27 cellular contexts compared by ENCODE assay signal in the genomic region with DNA sequence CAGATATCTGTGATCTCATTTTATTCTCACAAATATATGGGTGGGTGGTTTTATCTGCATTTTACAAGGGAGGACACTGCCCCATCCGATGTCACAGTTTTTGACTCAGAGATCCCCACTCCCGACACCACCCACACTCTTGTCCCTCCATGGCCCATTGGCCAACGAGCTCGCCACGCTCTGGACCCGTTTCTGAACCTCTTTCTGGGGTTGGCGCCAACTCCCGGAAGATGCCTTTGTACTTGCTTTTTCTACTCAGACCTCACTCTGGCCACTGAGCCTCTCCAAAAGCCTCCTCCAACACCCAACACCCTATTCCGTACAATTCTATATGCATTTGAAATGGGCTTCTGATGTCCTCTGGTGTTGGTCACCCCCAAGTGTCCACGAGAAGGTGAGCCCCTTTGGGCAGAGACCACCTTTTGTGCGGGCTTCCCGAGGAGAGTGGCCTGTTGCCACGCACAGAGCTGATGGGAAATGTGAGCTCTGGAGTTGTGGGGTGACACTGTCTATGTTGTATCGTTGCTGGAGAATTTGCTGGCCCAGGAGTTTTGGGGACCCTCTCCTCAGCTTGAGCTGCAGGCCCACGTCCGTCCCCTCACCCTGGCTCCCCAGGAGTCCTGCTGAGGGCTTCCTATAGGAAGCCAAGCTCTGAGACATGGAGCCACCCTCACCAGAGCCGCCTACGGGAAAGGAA.
DNase-seq lines count a peak whose midpoint lies in the region; ATAC-seq, FAIRE-seq and TF ChIP-seq lines count a peak whose summit lies in the region.
"Had no signal": no experiment of that assay in that cellular context is flagged by ENCODE, and none has a peak within 500 bp of the region (broad histone marks: within the 10 kb centered on the region; RNA-seq: fewer than 3 reads in every experiment).

No MANE protein-coding gene starts in this region.

- peaks cover 14% of the 10 kb centered on the region for H3K4me1 Mint-ChIP-seq in neural progenitor cell
- H3K4me1 Mint-ChIP-seq: activated naive CD8-positive, alpha-beta T cell treated with anti-CD3 and anti-CD28 coated beads for 36 hours; naive B cell had no signal

- POLR2A ChIA-PET in H1 (lab: Charles Lee; ENCODE audit: partially characterized antibody), result no interaction called here

- no peak overlapping the region for H3K18ac ChIP-seq in H1 (ENCODE audit: extremely low read depth, low read length)

- H3K36me3 Mint-ChIP-seq in neural progenitor cell, result no peaks in the 10 kb centered on the region
- H3K36me3 Mint-ChIP-seq: activated naive CD8-positive, alpha-beta T cell treated with anti-CD3 and anti-CD28 coated beads for 36 hours; naive B cell had no signal

- H3K27ac Mint-ChIP-seq in neural progenitor cell, result peak overlapping the region; percentile 22
- H3K27ac Mint-ChIP-seq: activated naive CD8-positive, alpha-beta T cell treated with anti-CD3 and anti-CD28 coated beads for 36 hours; naive B cell had no signal

- no peaks in the 10 kb centered on the region for H3F3A ChIP-seq in neural progenitor cell (ENCODE audit: low read depth)

- no peak overlapping the region for H2BK120ac ChIP-seq in H1 (replicated peaks; ENCODE audit: low read depth, low read length)

- CTCF ChIA-PET in H1 (lab: Charles Lee; ENCODE audit: partially characterized antibody), result interaction anchor here (0.7 kb wide), 1 partner anchor 252 kb away, joined by 4 read pairs; no protein-coding TSS in a partner anchor

- no peak overlapping the region for H2BK20ac ChIP-seq in H1 (ENCODE audit: low read length)

- no peaks in the 10 kb centered on the region for H3K27me3 ChIP-seq in H1 (replicated peaks in 1 of 4; ENCODE audit: control insufficient read depth in 3 of 4, extremely low read depth in 1 of 4, insufficient read depth in 3 of 4, low read length in 3 of 4)
- no peaks in the 10 kb centered on the region for H3K27me3 ChIP-seq in neural progenitor cell
- H3K27me3 ChIP-seq in vagina, result no peaks in the 10 kb centered on the region
- no peaks in the 10 kb centered on the region for H3K27me3 ChIP-seq in psoas muscle (ENCODE audit: insufficient read depth in 3 of 3, low read length in 2 of 3)
- H3K27me3 ChIP-seq: ascending aorta, cardiac muscle cell had no signal

- H3K79me1 ChIP-seq in H1 (ENCODE audit: low read depth, low read length), result no peaks in the 10 kb centered on the region

- H3K9ac ChIP-seq in H1 (replicated peaks in 1 of 4; ENCODE audit: extremely low read depth in 1 of 4, low read depth in 3 of 4, low read length in 3 of 4) (no peak overlapping the region), neural progenitor cell (no peak overlapping the region)

- no peak overlapping the region for H2AK5ac ChIP-seq in H1 (ENCODE audit: low read depth, low read length)

- H3K79me2 ChIP-seq in H1 (ENCODE audit: control insufficient read depth in 1 of 2, insufficient read depth in 2 of 2, low read length in 2 of 2) (no peaks in the 10 kb centered on the region), neural progenitor cell (ENCODE audit: low read depth) (no peaks in the 10 kb centered on the region)

- no peak overlapping the region for H3K27ac ChIP-seq in H1 (ENCODE audit: low read depth, low read length)
- no peak overlapping the region for H3K27ac ChIP-seq in neural progenitor cell
- H3K27ac ChIP-seq in vagina, result no peak overlapping the region
- no peak overlapping the region for H3K27ac ChIP-seq in psoas muscle
- H3K27ac ChIP-seq: ascending aorta, cardiac muscle cell, esophagus squamous epithelium had no signal

- peaks cover 7% of the 10 kb centered on the region for H3K27me3 Mint-ChIP-seq in neural progenitor cell (ENCODE audit: insufficient read depth, low read depth)

- H3K56ac ChIP-seq in H1 (replicated peaks; ENCODE audit: insufficient read length, low read depth, low read length), result no peak overlapping the region

- H2BK12ac ChIP-seq in H1 (ENCODE audit: low read depth, low read length), result 0 out of 2 replicates have a peak overlapping the region, but pooled peaks have one; percentile 27

- WGBS in H1 (ENCODE audit: extremely low coverage in 1 of 2, insufficient coverage in 1 of 2, insufficient read length in 1 of 2, insufficient replicate concordance in 2 of 2, low coverage in 1 of 2, low lambda C conversion rate in 2 of 2, missing lambda C conversion rate in 1 of 2), 2 experiments, result 96% methylated on average over 18 of the region's 18 CpGs; no CpG with 5 or more reads in 1 of the 2 experiments
- 77 to 85% (median 81%) methylated on average over 18 of the region's 18 CpGs for WGBS in psoas muscle, 3 donors

- no peak overlapping the region for H2AFZ ChIP-seq in H1 (ENCODE audit: low read length)
- H2AFZ ChIP-seq in neural progenitor cell (replicated peaks), result no peak overlapping the region

- H4K5ac ChIP-seq in H1 (ENCODE audit: insufficient read length, low read depth, low read length), result no peak overlapping the region

- intact Hi-C loops in vagina (cut with DNase I) (no loop called here), psoas muscle (cut with DNase I) (no loop called here)

- no peak for ATAC-seq in psoas muscle
- ATAC-seq: left cardiac atrium had no signal

- H3K4me2 ChIP-seq in H1 (ENCODE audit: insufficient read depth in 1 of 2, low read depth in 2 of 2, low read length in 2 of 2), result no peak overlapping the region
- H3K4me2 ChIP-seq in neural progenitor cell, result no peak overlapping the region

- no peak for TF ChIP-seq POLR2A in H1 (IDR thresholded peaks at IDR 0.05; ENCODE audit: control extremely low read depth in 1 of 2, low read depth in 2 of 2, low read length in 2 of 2)
- no peak for TF ChIP-seq POLR2A in vagina (IDR thresholded peaks at IDR 0.05)

- peaks cover 3 to 13% of the 10 kb centered on the region in 2 experiments; a peak in 2 of 4 replicates for H3K9me3 ChIP-seq in H1 (ENCODE audit: insufficient read depth in 2 of 2, low read depth in 1 of 2, low read length in 1 of 2)
- H3K9me3 ChIP-seq in neural progenitor cell (ENCODE audit: low read depth), result peaks cover 6% of the 10 kb centered on the region
- H3K9me3 ChIP-seq in vagina, result peaks cover 9% of the 10 kb centered on the region
- H3K9me3 ChIP-seq in psoas muscle, result peaks cover 5% of the 10 kb centered on the region
- H3K9me3 ChIP-seq: ascending aorta had no signal

- H3K36me3 ChIP-seq in H1 (ENCODE audit: control insufficient read depth in 2 of 4, insufficient read depth in 4 of 4, low read length in 3 of 4), result no peaks in the 10 kb centered on the region; a peak in 1 of 8 replicates
- H3K36me3 ChIP-seq in neural progenitor cell, result no peaks in the 10 kb centered on the region
- H3K36me3 ChIP-seq in vagina, result no peaks in the 10 kb centered on the region
- no peaks in the 10 kb centered on the region for H3K36me3 ChIP-seq in psoas muscle (ENCODE audit: insufficient read depth in 1 of 2, low read depth in 1 of 2)
- H3K36me3 ChIP-seq: ascending aorta, cardiac muscle cell, esophagus squamous epithelium had no signal

- no peak overlapping the region for H3K14ac ChIP-seq in H1 (ENCODE audit: insufficient read length)

- DNase-seq in activated effector memory CD4-positive, alpha-beta T cell treated with anti-CD3 and anti-CD28 coated beads, Interleukin-2, amount 50 U/mL, for 16 hours, result peak; percentile 34
- DNase-seq in activated effector memory CD4-positive, alpha-beta T cell treated with Interleukin-2 at 50 U/mL for 16 hours, result no peak
- DNase-seq in H1 (ENCODE audit: low read depth in 1 of 2, low spot score in 2 of 2), result peak in 1 of 2 experiments; percentile 26
- no peak for DNase-seq in neural progenitor cell (ENCODE audit: low spot score)
- DNase-seq in vagina (ENCODE audit: extremely low spot score in 2 of 2), result peak; percentile 78 to 90
- no peak for DNase-seq in psoas muscle
- DNase-seq in SKM-1 (lab: John Stamatoyannopoulos, UW; ENCODE audit: unreplicated experiment), result no peak
- no peak for DNase-seq in SIG-M5 treated with dmso at 0.1 percent for 504 hours (lab: John Stamatoyannopoulos, UW; ENCODE audit: unreplicated experiment)
- DNase-seq: ACHN; activated CD4-positive, alpha-beta T cell treated with anti-CD3 and anti-CD28 coated beads, Interleukin-2, amount 50 U/mL, for 1 hour; activated naive CD8-positive, alpha-beta T cell treated with anti-CD3 and anti-CD28 coated beads for 36 hours; activated T-cell treated with anti-CD3 and anti-CD28 coated beads for 4 hours; esophagus squamous epithelium; Karpas-422; left cardiac atrium; mesendoderm; naive B cell; NCI-H1436; NCI-H2081 treated with DMSO at 0.1 percent for 48 hours; NCI-H774; occipital lobe; OCI-M1; small intestine; stimulated activated CD4-positive, alpha-beta T cell treated with anti-CD3 and anti-CD28 coated beads, Interleukin-1b, Interleukin-23, amount 100 ng/mL, for 48 hours had no signal

- H4K8ac ChIP-seq in H1 (ENCODE audit: extremely low read depth, insufficient read depth, low read length), result no peak overlapping the region

- H4K20me1 ChIP-seq in H1 (replicated peaks in 1 of 2; ENCODE audit: control insufficient read depth in 1 of 2, insufficient read depth in 2 of 2, low read length in 2 of 2), result no peaks in the 10 kb centered on the region
- no peaks in the 10 kb centered on the region for H4K20me1 ChIP-seq in neural progenitor cell (ENCODE audit: low read depth)

- no peak for FAIRE-seq in H1 (lab: Jason Lieb, UNC)
- FAIRE-seq: frontal cortex, small intestine had no signal

- no peak for TF ChIP-seq EP300 in H1 (IDR thresholded peaks at IDR 0.05; ENCODE audit: borderline replicate concordance in 1 of 2, low read depth in 2 of 2, low read length in 2 of 2)

- H3K4me3 ChIP-seq in H1 (ENCODE audit: extremely low read depth in 1 of 4, insufficient read depth in 2 of 4, low read depth in 3 of 4, low read length in 4 of 4) (no peak overlapping the region), neural progenitor cell (no peak overlapping the region), vagina (no peak overlapping the region), psoas muscle (no peak overlapping the region)
- H3K4me3 ChIP-seq: ascending aorta, cardiac muscle cell, esophagus squamous epithelium had no signal

- H3K23ac ChIP-seq in H1 (ENCODE audit: insufficient read length), result no peak overlapping the region

- H4K91ac ChIP-seq in H1 (replicated peaks; ENCODE audit: insufficient read length, low read length), result no peak overlapping the region

- TF ChIP-seq CTCF in H1 (IDR thresholded peaks at IDR 0.05; ENCODE audit: control extremely low read depth in 1 of 3, insufficient read depth in 1 of 3, low read depth in 1 of 3, low read length in 3 of 3), result no peak
- no peak for TF ChIP-seq CTCF in neural progenitor cell (IDR thresholded peaks at IDR 0.05)
- TF ChIP-seq CTCF in vagina (IDR thresholded peaks at IDR 0.05), result no peak
- TF ChIP-seq CTCF in psoas muscle (IDR thresholded peaks at IDR 0.05), result no peak

- no peak for TF ChIP-seq RAD21 in H1 (IDR thresholded peaks at IDR 0.05 in 1 of 2, conservative IDR thresholded peaks at IDR 0.05 in 1 of 2; ENCODE audit: low read depth in 2 of 2, low read length in 2 of 2)

- no peak overlapping the region for H2BK5ac ChIP-seq in H1 (ENCODE audit: low read depth, low read length)

- H3K9me3 Mint-ChIP-seq in neural progenitor cell, result peaks cover 9% of the 10 kb centered on the region

- H3K4ac ChIP-seq in H1 (replicated peaks; ENCODE audit: insufficient read length, low read depth, low read length), result no peak overlapping the region

- no peak overlapping the region for H3K4me3 Mint-ChIP-seq in neural progenitor cell
- H3K4me3 Mint-ChIP-seq: activated naive CD8-positive, alpha-beta T cell treated with anti-CD3 and anti-CD28 coated beads for 36 hours; naive B cell had no signal

- no peaks in the 10 kb centered on the region for H3K23me2 ChIP-seq in H1 (ENCODE audit: low read depth, low read length)

- H3K4me1 ChIP-seq in H1 (replicated peaks in 1 of 4; ENCODE audit: control insufficient read depth in 3 of 4, insufficient read depth in 4 of 4, low read length in 3 of 4) (peaks cover 2 to 10% (median 8%) of the 10 kb centered on the region in 4 experiments; a peak in 6 of 7 replicates), neural progenitor cell (no peaks in the 10 kb centered on the region), vagina (no peaks in the 10 kb centered on the region), psoas muscle (no peaks in the 10 kb centered on the region)
- H3K4me1 ChIP-seq: ascending aorta had no signal

- no peak overlapping the region for H2BK15ac ChIP-seq in H1 (ENCODE audit: low read length)

Comparison
In these comparisons a context has a peak if more than half of its experiments do, and no peak if none do; other contexts are left out.
1. DNase-seq: peak in activated effector memory CD4-positive, alpha-beta T cell treated with anti-CD3 and anti-CD28 coated beads, Interleukin-2, amount 50 U/mL, for 16 hours (single experiment) and vagina (2 of 2); none in activated effector memory CD4-positive, alpha-beta T cell treated with Interleukin-2 at 50 U/mL for 16 hours (single experiment), neural progenitor cell (single experiment), psoas muscle (0 of 2), SKM-1 (single experiment) and SIG-M5 treated with dmso at 0.1 percent for 504 hours (single experiment).